Comparison of ENCODE assay signal across 8 cellular contexts in genomic region chr3:171328419-171329082, GRCh38.
DNase-seq lines count a peak whose midpoint lies in the region; ATAC-seq and TF ChIP-seq lines count a peak whose summit lies in the region.

No MANE protein-coding gene starts in this region.

- H3K4me1 Mint-ChIP-seq in CD4-positive, alpha-beta T cell (ENCODE audit: low read depth), result peaks cover 71% of the 10 kb centered on the region
- H3K4me1 Mint-ChIP-seq in WTC11, result peaks cover 49% of the 10 kb centered on the region

- DNase-seq in CD4-positive, alpha-beta T cell, result peak in 9 of 10 experiments; percentile 22 to 52 (median 31)
- peak in 57 of 76 experiments; percentile 2 to 62 (median 21) for DNase-seq in HUDEP-2 (lab: John Stamatoyannopoulos, UW; ENCODE audit: unreplicated experiment in 76 of 76)
- DNase-seq in WTC11 (ENCODE audit: low spot score), result peak; percentile 22
- no peak for DNase-seq in epithelial cell of proximal tubule (ENCODE audit: low read depth)
- DNase-seq in stimulated activated CD4-positive, alpha-beta T cell treated with anti-CD3 and anti-CD28 coated beads, TNF-alpha, amount 100 ng/mL, for 24 hours (ENCODE audit: low read depth in 3 of 3), result peak in 2 of 3 experiments; percentile 3 to 15
- no peak for DNase-seq in HuH-7.5 (ENCODE audit: low spot score)
- DNase-seq in aorta, result no peak
- no peak for DNase-seq in hepatic stellate cell (ENCODE audit: low spot score)

- no peaks in the 10 kb centered on the region for H3K9me3 ChIP-seq in CD4-positive, alpha-beta T cell (ENCODE audit: control insufficient read depth, low read length)
- no peaks in the 10 kb centered on the region for H3K9me3 ChIP-seq in aorta (ENCODE audit: control insufficient read depth, low read length)

- peak overlapping the region; percentile 14 for H3K27ac Mint-ChIP-seq in CD4-positive, alpha-beta T cell
- no peak overlapping the region for H3K27ac Mint-ChIP-seq in WTC11

- intact Hi-C loops in CD4-positive, alpha-beta T cell (cut with DNase I, micrococcal nuclease), result loop anchor here in 1 of 2 experiments (5.0 to 10.0 kb wide), 3 partner anchors 74 to 239 kb away; partner anchors contain the start of gene TNIK
- intact Hi-C loops in aorta (cut with DNase I), result no loop called here

- 45 to 56% methylated on average over 3 of the region's 3 CpGs for WGBS in aorta, 2 donors

- peak; percentile 98 for ATAC-seq in CD4-positive, alpha-beta T cell (ENCODE audit: poor library complexity)
- ATAC-seq in WTC11 (peak; percentile 80), aorta (ENCODE audit: low FRiP score) (no peak)

- H3K36me3 Mint-ChIP-seq in CD4-positive, alpha-beta T cell (ENCODE audit: low read depth), result peaks cover 4% of the 10 kb centered on the region
- H3K36me3 Mint-ChIP-seq in WTC11, result peaks cover 8% of the 10 kb centered on the region

- no peaks in the 10 kb centered on the region for H3K9me3 Mint-ChIP-seq in CD4-positive, alpha-beta T cell
- H3K9me3 Mint-ChIP-seq in WTC11, result peaks cover 9% of the 10 kb centered on the region; the same call in 1 of the 2 replicates

- POLR2A ChIA-PET in CD4-positive, alpha-beta T cell (lab: Charles Lee), result interaction anchor here (0.6 to 1.6 kb wide), 5 partner anchors 19 to 77 kb away, joined by 3 to 9 read pairs (median 3); no protein-coding TSS in a partner anchor
- POLR2A ChIA-PET in WTC11 (lab: Charles Lee), result no interaction called here

- H3K4me1 ChIP-seq in aorta (ENCODE audit: control insufficient read depth in 1 of 2, insufficient read depth in 2 of 2, low read length in 2 of 2), result peaks cover 6% of the 10 kb centered on the region in 2 donors

- H3K4me3 ChIP-seq in epithelial cell of proximal tubule (ENCODE audit: low read depth, low read length), result no peak overlapping the region
- no peak overlapping the region for H3K4me3 ChIP-seq in aorta (ENCODE audit: low read length in 2 of 2)

- H3K36me3 ChIP-seq in aorta (ENCODE audit: control insufficient read depth in 1 of 2, insufficient read depth in 2 of 2, low read length in 1 of 2), result no peaks in the 10 kb centered on the region

- peak overlapping the region; percentile 3 for H3K4me3 Mint-ChIP-seq in CD4-positive, alpha-beta T cell
- H3K4me3 Mint-ChIP-seq in WTC11, result no peak overlapping the region

- H3K27ac ChIP-seq in CD4-positive, alpha-beta T cell (ENCODE audit: low read depth, low read length), result no peak overlapping the region
- H3K27ac ChIP-seq in aorta (ENCODE audit: low read depth in 1 of 2, low read length in 2 of 2), result no peak overlapping the region

- no peaks in the 10 kb centered on the region for H3K27me3 Mint-ChIP-seq in CD4-positive, alpha-beta T cell
- H3K27me3 Mint-ChIP-seq in WTC11 (ENCODE audit: low read depth), result no peaks in the 10 kb centered on the region

- CTCF ChIA-PET in CD4-positive, alpha-beta T cell (lab: Charles Lee), result interaction anchor here (0.6 to 2.0 kb wide), 3 partner anchors 18 to 133 kb away, joined by 3 to 8 read pairs (median 4); no protein-coding TSS in a partner anchor
- CTCF ChIA-PET in WTC11 (lab: Charles Lee), result interaction anchor here (1.0 to 1.6 kb wide), 3 partner anchors 19 to 125 kb away, joined by 3 to 7 read pairs (median 6); no protein-coding TSS in a partner anchor

- peak; percentile 35 for TF ChIP-seq CTCF in CD4-positive, alpha-beta T cell (IDR thresholded peaks at IDR 0.05)
- TF ChIP-seq CTCF in WTC11 (IDR thresholded peaks at IDR 0.05) (peak; percentile 18; the same call in 1 of the 2 replicates), epithelial cell of proximal tubule (conservative IDR thresholded peaks at IDR 0.05; ENCODE audit: low read depth, low read length) (peak; percentile 42)

- H3K27me3 ChIP-seq in CD4-positive, alpha-beta T cell (ENCODE audit: control insufficient read depth, insufficient read depth, low read length), result no peaks in the 10 kb centered on the region
- no peaks in the 10 kb centered on the region for H3K27me3 ChIP-seq in aorta (ENCODE audit: control insufficient read depth in 1 of 2, insufficient read depth in 2 of 2, low read length in 1 of 2)

TF ChIP-seq in WTC11, 78 proteins besides CTCF, POLR2A, EP300 and RAD21:
- TF ChIP-seq ESRRA (CRISPR knock-in tag; IDR thresholded peaks at IDR 0.05; ENCODE audit: borderline replicate concordance), result no peak
- TF ChIP-seq ZNF263 (CRISPR knock-in tag; IDR thresholded peaks at IDR 0.05; ENCODE audit: low read depth), result no peak
- TF ChIP-seq MYBL2 (CRISPR knock-in tag; IDR thresholded peaks at IDR 0.05), result no peak
- no peak for TF ChIP-seq GABPB1 (CRISPR knock-in tag; IDR thresholded peaks at IDR 0.05)
- TF ChIP-seq MXD4 (CRISPR knock-in tag; IDR thresholded peaks at IDR 0.05; ENCODE audit: borderline replicate concordance), result no peak
- no peak for TF ChIP-seq NFATC4 (CRISPR knock-in tag; IDR thresholded peaks at IDR 0.05)
- TF ChIP-seq, protein P1, sequence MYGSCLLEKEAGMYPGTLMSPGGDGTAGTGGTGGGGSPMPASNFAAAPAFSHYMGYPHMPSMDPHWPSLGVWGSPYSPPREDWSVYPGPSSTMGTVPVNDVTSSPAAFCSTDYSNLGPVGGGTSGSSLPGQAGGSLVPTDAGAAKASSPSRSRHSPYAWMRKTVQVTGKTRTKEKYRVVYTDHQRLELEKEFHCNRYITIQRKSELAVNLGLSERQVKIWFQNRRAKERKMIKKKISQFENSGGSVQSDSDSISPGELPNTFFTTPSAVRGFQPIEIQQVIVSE (CRISPR knock-in tag; IDR thresholded peaks at IDR 0.05; ENCODE audit: borderline replicate concordance), result no peak
- TF ChIP-seq, protein P2, sequence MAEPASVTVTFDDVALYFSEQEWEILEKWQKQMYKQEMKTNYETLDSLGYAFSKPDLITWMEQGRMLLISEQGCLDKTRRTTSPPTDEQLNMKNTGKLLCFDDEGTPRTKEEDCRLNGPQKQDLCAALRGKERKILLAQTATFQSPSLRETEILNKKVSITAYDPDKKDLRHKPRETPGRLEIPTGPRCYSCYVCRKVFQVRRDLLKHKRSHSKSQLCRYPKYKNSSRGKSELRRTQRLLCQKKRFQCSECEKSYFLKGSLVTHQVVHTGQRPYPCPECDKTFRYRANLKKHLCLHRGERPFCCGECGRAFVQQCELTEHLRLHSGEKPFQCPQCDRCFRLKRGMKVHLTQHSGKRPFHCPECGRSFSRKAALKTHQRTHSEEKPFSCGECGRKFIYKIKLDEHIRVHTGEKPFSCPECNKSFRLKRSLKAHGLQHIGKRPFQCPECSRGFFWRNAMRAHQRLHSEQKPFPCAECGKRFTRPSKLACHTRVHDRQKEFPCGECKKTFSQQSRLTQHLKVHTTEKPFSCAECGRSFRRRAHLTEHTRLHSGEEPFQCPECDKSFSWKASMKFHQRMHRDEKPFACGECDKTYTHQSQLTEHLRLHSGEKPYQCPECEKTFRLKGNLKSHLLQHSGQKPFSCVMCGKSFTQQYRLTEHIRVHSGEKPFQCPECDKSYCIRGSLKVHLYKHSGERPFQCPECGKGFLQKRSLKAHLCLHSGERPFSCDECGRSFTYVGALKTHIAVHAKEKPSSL (CRISPR knock-in tag; conservative IDR thresholded peaks at IDR 0.05), result no peak
- TF ChIP-seq ETV6 (CRISPR knock-in tag; IDR thresholded peaks at IDR 0.05), result peak; percentile 96
TF ChIP-seq in WTC11: peak in this region for 1.

Comparison
In these comparisons a context has a peak if more than half of its experiments do, and no peak if none do; other contexts are left out.
1. DNase-seq: peak in CD4-positive, alpha-beta T cell (9 of 10), HUDEP-2 (57 of 76), WTC11 (single experiment) and stimulated activated CD4-positive, alpha-beta T cell treated with anti-CD3 and anti-CD28 coated beads, TNF-alpha, amount 100 ng/mL, for 24 hours (2 of 3); none in epithelial cell of proximal tubule (single experiment), HuH-7.5 (single experiment), aorta (0 of 2) and hepatic stellate cell (single experiment).
2. Peak in every context shown above with its lines, with median percentiles within 50 percentile points of each other: CTCF ChIP-seq.